ENCODE assay signal across 25 cellular contexts in the genomic region with DNA sequence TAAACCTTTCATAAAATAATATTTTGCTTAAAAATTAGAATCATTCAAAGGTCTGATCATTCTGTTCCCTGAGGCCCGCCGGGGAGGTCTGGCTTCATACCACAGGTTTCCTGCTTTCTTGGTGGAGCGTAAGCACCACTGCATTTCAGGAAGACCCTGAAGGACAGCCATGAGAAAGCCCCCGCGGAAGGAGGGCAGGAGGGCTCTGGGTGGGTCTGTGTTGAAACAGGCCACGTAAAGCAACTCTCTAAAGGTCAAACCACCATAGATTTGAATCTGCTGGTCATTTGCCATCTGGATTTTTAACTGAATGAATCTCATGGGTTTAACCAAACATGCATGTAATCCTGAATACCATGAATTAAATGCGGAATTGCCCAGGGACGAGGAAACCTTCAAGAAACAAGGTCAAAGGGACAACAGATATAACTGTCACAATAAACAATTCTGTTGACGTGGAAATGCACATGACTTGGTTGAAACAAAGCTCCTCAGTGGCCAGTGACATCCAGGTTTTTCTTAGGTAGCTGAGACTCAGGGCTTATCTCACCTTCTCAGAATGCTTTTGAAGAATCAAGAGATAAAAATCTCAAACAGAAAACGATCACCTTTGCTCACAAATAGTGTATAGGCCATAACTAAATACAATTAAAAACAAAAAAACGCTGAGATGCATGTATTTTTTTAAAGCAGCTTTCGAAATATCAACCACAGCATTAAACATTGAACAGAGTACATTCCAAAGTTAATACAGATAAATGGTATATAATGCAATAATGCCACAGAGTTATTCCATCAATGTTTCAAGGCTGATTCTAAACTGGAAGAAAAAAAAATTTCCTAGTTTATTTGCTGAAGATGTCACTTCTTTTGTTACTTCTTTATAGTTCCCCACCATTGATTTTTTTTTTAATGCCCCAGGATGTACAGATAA.
A peak's percentile ranks its signal among the peaks of the same experiment; 100 is the strongest.
DNase-seq lines count a peak whose midpoint lies in the region; ATAC-seq and TF ChIP-seq lines count a peak whose summit lies in the region.
"Had no signal": no experiment of that assay in that cellular context is flagged by ENCODE, and none has a peak within 500 bp of the region (broad histone marks: within the 10 kb centered on the region; RNA-seq: fewer than 3 reads in every experiment).

No MANE protein-coding gene starts in this region.

- H3K27me3 Mint-ChIP-seq in CD8-positive, alpha-beta T cell (ENCODE audit: low read depth) = no peaks in the 10 kb centered on the region
- no peaks in the 10 kb centered on the region for H3K27me3 Mint-ChIP-seq in mesothelial cell of epicardium (ENCODE audit: low read depth)
- H3K27me3 Mint-ChIP-seq: activated B cell treated with CpG ODN at 0.5 μM for 24 hours; activated CD4-positive, alpha-beta memory T cell treated with anti-CD3 and anti-CD28 coated beads for 36 hours; type B pancreatic cell had no signal

- POLR2A ChIA-PET in SK-N-SH (lab: Yijun Ruan, JAX) = no interaction called here
- POLR2A ChIA-PET in CD8-positive, alpha-beta T cell (lab: Charles Lee) = no interaction called here

- no peaks in the 10 kb centered on the region for H3F3A ChIP-seq in SK-N-SH (replicated peaks; ENCODE audit: insufficient read depth)

- no peak overlapping the region for H3K4me2 ChIP-seq in SK-N-SH

- CTCF ChIA-PET in SK-N-SH (lab: Yijun Ruan, JAX) = interaction anchor here (0.6 to 0.8 kb wide), 3 partner anchors 32 to 227 kb away, joined by 3 read pairs; no protein-coding TSS in a partner anchor
- CTCF ChIA-PET in CD8-positive, alpha-beta T cell (lab: Charles Lee) = interaction anchor here (0.6 kb wide), 1 partner anchor 312 kb away, joined by 3 read pairs; no protein-coding TSS in a partner anchor

- 78% methylated on average over 11 of the region's 12 CpGs for WGBS in SK-N-SH (ENCODE audit: low lambda C conversion rate)

- DNase-seq in SK-N-SH = no peak
- no peak for DNase-seq in CD8-positive, alpha-beta T cell
- no peak for DNase-seq in SK-N-MC (ENCODE audit: low read depth, low spot score)
- DNase-seq in mesothelial cell of epicardium (ENCODE audit: low spot score in 2 of 2, unreplicated experiment in 2 of 2) = no peak
- DNase-seq in HuH-7.5 (ENCODE audit: low spot score) = no peak
- DNase-seq: activated B cell treated with CpG ODN at 0.5 μM for 24 hours; activated CD4-positive, alpha-beta memory T cell treated with anti-CD3 and anti-CD28 coated beads for 36 hours; activated T-cell treated with anti-CD3 and anti-CD28 coated beads, Interleukin-2, amount 50 U/mL, for 4 hours; amniotic stem cell; COR-L47; DND-41; GOT3; NCI-H1105 treated with DMSO at 0.1 percent for 48 hours; NCI-H2107; NCI-H510A; occipital lobe; retina; stimulated activated CD4-positive, alpha-beta T cell treated with anti-CD3 and anti-CD28 coated beads, Interleukin-4, amount 100 ng/mL, for 1 hour; stomach; T-helper 9 cell had no signal

- no peaks in the 10 kb centered on the region for H3K9me3 Mint-ChIP-seq in CD8-positive, alpha-beta T cell
- no peaks in the 10 kb centered on the region for H3K9me3 Mint-ChIP-seq in mesothelial cell of epicardium
- H3K9me3 Mint-ChIP-seq: activated B cell treated with CpG ODN at 0.5 μM for 24 hours; activated CD4-positive, alpha-beta memory T cell treated with anti-CD3 and anti-CD28 coated beads for 36 hours; activated T-cell treated with anti-CD3 and anti-CD28 coated beads, Interleukin-2, amount 50 U/mL, for 4 hours had no signal

- peaks cover 0 to 7% of the 10 kb centered on the region in 2 experiments; a peak in 1 of 4 replicates for H3K4me1 ChIP-seq in SK-N-SH (ENCODE audit: control insufficient read depth in 1 of 2, insufficient read depth in 2 of 2, low read depth in 1 of 2, low read length in 1 of 2)
- H3K4me1 ChIP-seq in CD8-positive, alpha-beta T cell (ENCODE audit: insufficient read depth, low read length) = peaks cover 3% of the 10 kb centered on the region

- H3K4me3 Mint-ChIP-seq in CD8-positive, alpha-beta T cell = no peak overlapping the region
- peak overlapping the region; percentile 5 for H3K4me3 Mint-ChIP-seq in mesothelial cell of epicardium
- H3K4me3 Mint-ChIP-seq: activated B cell treated with CpG ODN at 0.5 μM for 24 hours; activated CD4-positive, alpha-beta memory T cell treated with anti-CD3 and anti-CD28 coated beads for 36 hours; activated T-cell treated with anti-CD3 and anti-CD28 coated beads, Interleukin-2, amount 50 U/mL, for 4 hours; type B pancreatic cell had no signal

- no peak overlapping the region for H3K9ac ChIP-seq in SK-N-SH
- no peak overlapping the region for H3K9ac ChIP-seq in SK-N-MC (ENCODE audit: insufficient read length)

- H3K27ac ChIP-seq in SK-N-SH (ENCODE audit: low read depth in 2 of 2, low read length in 1 of 2) (no peak overlapping the region; a peak in 1 of 4 replicates), SK-N-MC (peak overlapping the region; percentile 67)
- H3K27ac ChIP-seq in CD8-positive, alpha-beta T cell (ENCODE audit: low read depth, low read length) = no peak overlapping the region
- H3K27ac ChIP-seq: 22Rv1, stomach had no signal

- H3K9me2 ChIP-seq in SK-N-SH = no peaks in the 10 kb centered on the region

- no peak for TF ChIP-seq CTCF in SK-N-SH (IDR thresholded peaks at IDR 0.05)
- TF ChIP-seq CTCF in CD8-positive, alpha-beta T cell (IDR thresholded peaks at IDR 0.05) = no peak
- no peak for TF ChIP-seq CTCF in mesothelial cell of epicardium (IDR thresholded peaks at IDR 0.05; ENCODE audit: unreplicated experiment)

- H4K20me1 ChIP-seq in SK-N-SH (ENCODE audit: insufficient read depth) = no peaks in the 10 kb centered on the region

- intact Hi-C loops in CD8-positive, alpha-beta T cell (cut with DNase I, micrococcal nuclease) = no loop called here

- no peak for TF ChIP-seq RAD21 in SK-N-SH (IDR thresholded peaks at IDR 0.05; ENCODE audit: low read length)

- H3K79me2 ChIP-seq in SK-N-SH (ENCODE audit: insufficient read depth) = no peaks in the 10 kb centered on the region

- H3K4me1 Mint-ChIP-seq in CD8-positive, alpha-beta T cell (ENCODE audit: low read depth) = peaks cover 5% of the 10 kb centered on the region
- peaks cover 44% of the 10 kb centered on the region for H3K4me1 Mint-ChIP-seq in mesothelial cell of epicardium

- H3K36me3 ChIP-seq in SK-N-SH (replicated peaks in 1 of 2; ENCODE audit: control insufficient read depth in 1 of 2, insufficient read depth in 2 of 2, low read length in 1 of 2) (peaks cover 0 to 2% of the 10 kb centered on the region in 2 experiments), SK-N-MC (ENCODE audit: insufficient read depth, low read length) (no peaks in the 10 kb centered on the region)
- peaks cover 4% of the 10 kb centered on the region for H3K36me3 ChIP-seq in CD8-positive, alpha-beta T cell (ENCODE audit: insufficient read depth, low read length)

- no peaks in the 10 kb centered on the region for H3K27me3 ChIP-seq in SK-N-SH (ENCODE audit: insufficient read depth)
- no peaks in the 10 kb centered on the region for H3K27me3 ChIP-seq in CD8-positive, alpha-beta T cell (ENCODE audit: insufficient read depth, low read length)
- H3K27me3 ChIP-seq: stomach had no signal

- H3K9me3 ChIP-seq in SK-N-SH (no peaks in the 10 kb centered on the region), SK-N-MC (ENCODE audit: low read depth, low read length) (no peaks in the 10 kb centered on the region)
- no peaks in the 10 kb centered on the region for H3K9me3 ChIP-seq in CD8-positive, alpha-beta T cell (ENCODE audit: low read length)
- H3K9me3 ChIP-seq: stomach had no signal

- H3K4me3 ChIP-seq in SK-N-SH (ENCODE audit: low read depth in 2 of 2, low read length in 1 of 2) (no peak overlapping the region), SK-N-MC (no peak overlapping the region)
- H3K4me3 ChIP-seq in CD8-positive, alpha-beta T cell (ENCODE audit: low read depth, low read length) = no peak overlapping the region
- H3K4me3 ChIP-seq: stomach had no signal

- ATAC-seq in SK-N-SH treated with all-trans-retinoic acid at 6 μM for 48 hours = no peak
- ATAC-seq in CD8-positive, alpha-beta T cell = no peak
- ATAC-seq in GM18519 (IDR thresholded peaks at IDR 0.05; ENCODE audit: low FRiP score, unreplicated experiment) = no peak
- ATAC-seq in HG02840 (IDR thresholded peaks at IDR 0.05; ENCODE audit: low FRiP score, unreplicated experiment) = no peak
- ATAC-seq: activated T-cell treated with anti-CD3 and anti-CD28 coated beads, Interleukin-2, amount 50 U/mL, for 4 hours had no signal

- H2AFZ ChIP-seq in SK-N-SH (ENCODE audit: low read depth) = no peak overlapping the region

- no peak for TF ChIP-seq EP300 in SK-N-SH (IDR thresholded peaks at IDR 0.05; ENCODE audit: borderline replicate concordance in 1 of 2, low read depth in 1 of 2, low read length in 1 of 2)

- H3K27ac Mint-ChIP-seq in CD8-positive, alpha-beta T cell = peak overlapping the region; percentile 62
- peak overlapping the region; percentile 82 for H3K27ac Mint-ChIP-seq in mesothelial cell of epicardium
- H3K27ac Mint-ChIP-seq: activated B cell treated with CpG ODN at 0.5 μM for 24 hours, type B pancreatic cell had no signal

- peaks cover 38% of the 10 kb centered on the region for H3K36me3 Mint-ChIP-seq in CD8-positive, alpha-beta T cell
- H3K36me3 Mint-ChIP-seq in mesothelial cell of epicardium = no peaks in the 10 kb centered on the region

TF ChIP-seq in SK-N-SH treated with all-trans-retinoic acid at 6 μM for 48 hours, 23 proteins besides CTCF, POLR2A, EP300 and RAD21 (continues in another document):
- TF ChIP-seq ISL1 (CRISPR knock-in tag; IDR thresholded peaks at IDR 0.05) (peak; percentile 60), ARNTL (CRISPR knock-in tag; IDR thresholded peaks at IDR 0.05; ENCODE audit: borderline replicate concordance, low read depth) (no peak)

TF ChIP-seq in SK-N-SH, 30 proteins besides CTCF, POLR2A, EP300 and RAD21 (continues in another document):
- no peak for TF ChIP-seq SIN3A (IDR thresholded peaks at IDR 0.05; ENCODE audit: borderline replicate concordance, low read depth, low read length)
- no peak for TF ChIP-seq GATA2 (CRISPR knock-in tag; IDR thresholded peaks at IDR 0.05)
- TF ChIP-seq, protein P1, sequence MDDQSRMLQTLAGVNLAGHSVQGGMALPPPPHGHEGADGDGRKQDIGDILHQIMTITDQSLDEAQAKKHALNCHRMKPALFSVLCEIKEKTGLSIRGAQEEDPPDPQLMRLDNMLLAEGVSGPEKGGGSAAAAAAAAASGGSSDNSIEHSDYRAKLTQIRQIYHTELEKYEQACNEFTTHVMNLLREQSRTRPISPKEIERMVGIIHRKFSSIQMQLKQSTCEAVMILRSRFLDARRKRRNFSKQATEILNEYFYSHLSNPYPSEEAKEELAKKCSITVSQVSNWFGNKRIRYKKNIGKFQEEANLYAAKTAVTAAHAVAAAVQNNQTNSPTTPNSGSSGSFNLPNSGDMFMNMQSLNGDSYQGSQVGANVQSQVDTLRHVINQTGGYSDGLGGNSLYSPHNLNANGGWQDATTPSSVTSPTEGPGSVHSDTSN (IDR thresholded peaks at IDR 0.05) = no peak
- no peak for TF ChIP-seq MAX (IDR thresholded peaks at IDR 0.05; ENCODE audit: low read depth)
- no peak for TF ChIP-seq MEF2A (IDR thresholded peaks at IDR 0.05; ENCODE audit: borderline replicate concordance, low read depth)
- TF ChIP-seq GABPA (IDR thresholded peaks at IDR 0.05; ENCODE audit: low read depth) = no peak
- TF ChIP-seq MXI1 (IDR thresholded peaks at IDR 0.05; ENCODE audit: low read depth, low read length) = no peak
